ENCODE assay signal across 6 cellular contexts in the genomic region with DNA sequence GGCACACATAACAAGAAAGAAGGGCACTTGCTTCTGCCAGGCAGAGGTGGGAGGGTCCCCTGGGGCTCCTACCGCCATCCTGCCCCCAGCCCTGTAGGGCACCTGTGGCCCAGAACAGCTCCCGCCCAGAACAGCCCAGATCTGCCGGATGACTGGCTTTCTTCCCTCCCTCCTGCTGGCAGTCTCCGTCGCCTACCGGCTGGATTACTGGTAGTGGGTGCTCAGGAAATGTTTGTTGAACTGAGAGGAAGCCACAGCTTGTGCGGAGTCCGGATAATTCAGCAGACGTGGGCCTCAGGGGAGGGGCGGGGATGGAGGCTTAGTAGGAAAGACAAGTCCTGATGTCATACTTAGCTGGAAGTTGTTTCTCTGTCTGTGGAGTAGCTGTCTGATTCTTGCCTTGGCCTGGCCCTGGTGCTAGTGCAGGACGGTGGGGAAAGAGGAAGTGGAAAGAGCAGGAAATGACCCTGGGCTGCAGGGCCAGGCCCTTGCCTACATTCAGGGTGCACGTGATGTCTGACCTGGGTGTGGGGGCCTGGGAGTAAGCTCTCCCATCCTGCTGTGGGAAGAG. TPM values are rescaled to one million over a fixed set of nuclear protein-coding genes. Genes with fewer than 3 reads are reported as not detected.
DNase-seq lines count a peak whose midpoint lies in the region; ATAC-seq and TF ChIP-seq lines count a peak whose summit lies in the region.

No MANE protein-coding gene starts in this region.

- ATAC-seq in T-cell (replicated peaks in 1 of 4) (peak; percentile 41 to 75 (median 53)), left ventricle myocardium superior (peak; percentile 23)

- no peak for TF ChIP-seq CTCF in testis (IDR thresholded peaks at IDR 0.05)

- no peaks in the 10 kb centered on the region for H3K27me3 ChIP-seq in testis

- POLR2A ChIA-PET in T-cell (lab: Charles Lee): interaction anchor here in 1 of 2 donors (0.9 kb wide), 1 partner anchor 11 kb away, joined by 3 read pairs; the partner anchor contains the start of gene INAFM2

- H3K36me3 Mint-ChIP-seq in T-cell: no peaks in the 10 kb centered on the region

- peak overlapping the region in 1 of 3 donors; percentile 42 for H3K4me3 Mint-ChIP-seq in T-cell

- H3K27ac Mint-ChIP-seq in T-cell: peak overlapping the region; percentile 48 to 79

- CTCF ChIA-PET in T-cell (lab: Charles Lee): interaction anchor here (0.6 to 1.4 kb wide), 6 partner anchors 10 to 54 kb away, joined by 3 to 5 read pairs (median 4); no protein-coding TSS in a partner anchor

- DNase-seq in Daoy (ENCODE audit: low read depth) (peak; percentile 31), T-cell (peak in 24 of 34 experiments; percentile 11 to 64 (median 31)), left ventricle myocardium superior (peak; percentile 79), testis (peak; percentile 50), NCI-H524 treated with DMSO at 0.1 percent for 48 hours (lab: John Stamatoyannopoulos, UW) (no peak), GM19240 (ENCODE audit: insufficient read length, low spot score) (no peak)

- H3K27me3 Mint-ChIP-seq in T-cell: no peaks in the 10 kb centered on the region

- peaks cover 17 to 40% (median 20%) of the 10 kb centered on the region in 3 donors for H3K4me1 Mint-ChIP-seq in T-cell

- H3K4me1 ChIP-seq in testis: peaks cover 39% of the 10 kb centered on the region

- no peak for TF ChIP-seq POLR2A in testis (IDR thresholded peaks at IDR 0.05)

- no peak overlapping the region for H3K4me3 ChIP-seq in testis

- WGBS in testis, 2 donors: 66 to 79% methylated on average over 8 to 12 of the region's 12 CpGs

- H3K36me3 ChIP-seq in testis (ENCODE audit: low read depth, missing control alignments): no peaks in the 10 kb centered on the region

- no peaks in the 10 kb centered on the region for H3K9me3 Mint-ChIP-seq in T-cell

- intact Hi-C loops in left ventricle myocardium superior (cut with micrococcal nuclease) (no loop called here), testis (cut with DNase I; ENCODE audit: low total_unique reads) (no loop called here)

- H3K9me3 ChIP-seq in testis: no peaks in the 10 kb centered on the region

- H3K27ac ChIP-seq in testis: peak overlapping the region in 1 of 2 donors; percentile 63

RNA-seq across cellular contexts. Expression of gene CCDC9B, which starts 6.7 kb away (rescaled TPM):
- 5.4 and 6.1 TPM in 2 replicates for total RNA-seq in Daoy (2014; rRNA removed; shearing (Covaris generic))
- 1 to 10 TPM in 4 of 5 donors, under 1 TPM in 1; 0.80 to 2.2 (median 1.7) TPM for total RNA-seq in T-cell
- total RNA-seq in left ventricle myocardium superior: 169 TPM
- total RNA-seq in testis: 10 to 100 TPM; 36.8 to 38.9 TPM
- polyA plus RNA-seq in testis (ENCODE audit: insufficient read depth, low read depth, low replicate concordance): 20.4 TPM

RNA-seq across cellular contexts. Expression of gene INAFM2, which starts 10.5 kb away (rescaled TPM):
- 12.9 and 15.5 TPM in 2 replicates for total RNA-seq in Daoy (2014; rRNA removed; shearing (Covaris generic))
- 10 to 100 TPM in 1 of 5 donors, 1 to 10 TPM in 4; 5.5 to 10.9 (median 6.4) TPM for total RNA-seq in T-cell
- total RNA-seq in left ventricle myocardium superior: 55.8 TPM
- 10 to 100 TPM; 31.8 to 49.8 TPM for total RNA-seq in testis
- polyA plus RNA-seq in testis (ENCODE audit: insufficient read depth, low read depth, low replicate concordance): 43.4 TPM

RNA-seq across cellular contexts. Expression of gene PHGR1, which starts 16.8 kb away (rescaled TPM):
- total RNA-seq in Daoy (2014; rRNA removed; shearing (Covaris generic)): not detected in 2 replicates
- total RNA-seq in T-cell: under 1 TPM in 1 of 5 donors, not detected in 4; 0.70 TPM
- not detected for total RNA-seq in left ventricle myocardium superior
- total RNA-seq in testis: not detected
- not detected for polyA plus RNA-seq in testis (ENCODE audit: insufficient read depth, low read depth, low replicate concordance)

RNA-seq across cellular contexts. Expression of gene DISP2, which starts 24.0 kb away (rescaled TPM):
- total RNA-seq in Daoy (2014; rRNA removed; shearing (Covaris generic)): 0.51 and 1.1 TPM in 2 replicates
- total RNA-seq in T-cell (1 to 10 TPM in 1 of 5 donors, under 1 TPM in 4; 0.03 to 1.4 (median 0.18) TPM), left ventricle myocardium superior (5.2 TPM), testis (1 to 10 TPM; 4.4 to 7.6 TPM)
- polyA plus RNA-seq in testis (ENCODE audit: insufficient read depth, low read depth, low replicate concordance): 3.0 TPM

RNA-seq across cellular contexts. Expression of gene PLCB2, which starts 26.3 kb away (rescaled TPM):
- total RNA-seq in Daoy (2014; rRNA removed; shearing (Covaris generic)): 0.29 and 1.3 TPM in 2 replicates
- 100 to 1,000 TPM; 242 to 293 (median 245) TPM for total RNA-seq in T-cell
- total RNA-seq in left ventricle myocardium superior: 7.5 TPM
- total RNA-seq in testis: 1 to 10 TPM; 8.8 to 9.7 TPM
- polyA plus RNA-seq in testis (ENCODE audit: insufficient read depth, low read depth, low replicate concordance): 13.6 TPM

Comparison
In these comparisons a context has a peak if more than half of its experiments do, and no peak if none do; other contexts are left out.
1. DNase-seq: peak in Daoy (single experiment), T-cell (24 of 34), left ventricle myocardium superior (single experiment) and testis (single experiment); none in NCI-H524 treated with DMSO at 0.1 percent for 48 hours (single experiment) and GM19240 (single experiment).